ENCODE assay signal across 13 cellular contexts in the genomic region with DNA sequence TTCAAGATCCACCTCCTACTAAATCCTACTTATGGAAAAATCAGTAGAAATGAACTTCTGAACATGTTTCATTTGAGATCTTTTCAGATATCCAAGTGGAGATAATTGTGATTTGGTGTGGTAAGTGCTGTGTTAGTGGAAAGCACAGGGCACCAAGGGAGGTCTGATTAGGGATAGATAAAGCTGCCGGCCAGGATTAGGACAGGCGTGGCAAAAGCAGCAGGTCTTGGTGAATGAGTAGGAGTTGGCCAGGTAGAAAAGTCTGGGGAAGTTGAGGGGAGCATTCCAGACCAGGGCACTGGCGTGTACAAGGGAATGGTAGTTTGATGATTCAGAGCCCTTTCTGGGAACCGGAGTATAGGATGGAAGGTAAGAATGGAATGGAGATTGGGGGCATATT. TPM values are rescaled to one million over a fixed set of nuclear protein-coding genes. Genes with fewer than 3 reads are reported as not detected.
DNase-seq lines count a peak whose midpoint lies in the region; ATAC-seq and TF ChIP-seq lines count a peak whose summit lies in the region.
"Had no signal": no experiment of that assay in that cellular context is flagged by ENCODE, and none has a peak within 500 bp of the region (broad histone marks: within the 10 kb centered on the region; RNA-seq: fewer than 3 reads in every experiment).

No MANE protein-coding gene starts in this region.

- no peak overlapping the region for H4K5ac ChIP-seq in IMR-90 (ENCODE audit: low read depth, low read length)

- H3K36me3 ChIP-seq in IMR-90 (ENCODE audit: control insufficient read depth, insufficient read depth, low read length) = no peaks in the 10 kb centered on the region
- H3K36me3 ChIP-seq: thoracic aorta had no signal

- no peaks in the 10 kb centered on the region for H3K27me3 Mint-ChIP-seq in T-helper 1 cell treated with Interleukin-12 subunit alpha and Interleukin-12 subunit beta and Interleukin-4 antibody, amounts not matched to agents 30 μg/mL and 1 μg/mL, for 36 hours (ENCODE audit: low read depth)
- H3K27me3 Mint-ChIP-seq in activated T-cell treated with anti-CD3 and anti-CD28 coated beads, Interleukin-2, amount 50 U/mL, for 72 hours (ENCODE audit: low read depth) = no peaks in the 10 kb centered on the region
- H3K27me3 Mint-ChIP-seq in natural killer cell treated with Interleukin-12 subunit alpha and Interleukin-12 subunit beta and Interleukin-15 and Interleukin-18, amount 100 ng/mL, for 72 hours = peaks cover 0 to 9% of the 10 kb centered on the region in 2 donors

- H4K91ac ChIP-seq in IMR-90 (ENCODE audit: insufficient read depth, low read depth, low read length) = no peak overlapping the region

- BruUV-seq in IMR-90 (replicated peaks; lab: Mats Ljungman, UMichigan) = no TSS peak

- peaks cover 7% of the 10 kb centered on the region for H3K9me1 ChIP-seq in IMR-90 (ENCODE audit: insufficient read depth, low read length)

- H3K9me3 Mint-ChIP-seq in T-helper 1 cell treated with Interleukin-12 subunit alpha and Interleukin-12 subunit beta and Interleukin-4 antibody, amounts not matched to agents 30 μg/mL and 1 μg/mL, for 36 hours = no peaks in the 10 kb centered on the region
- peaks cover 0 to 2% of the 10 kb centered on the region in 2 donors for H3K9me3 Mint-ChIP-seq in activated T-cell treated with anti-CD3 and anti-CD28 coated beads, Interleukin-2, amount 50 U/mL, for 72 hours
- peaks cover 6% of the 10 kb centered on the region for H3K9me3 Mint-ChIP-seq in natural killer cell treated with Interleukin-12 subunit alpha and Interleukin-12 subunit beta and Interleukin-15 and Interleukin-18, amount 100 ng/mL, for 72 hours
- H3K9me3 Mint-ChIP-seq: neural crest cell had no signal

- H3K79me1 ChIP-seq in IMR-90 (ENCODE audit: low read depth in 1 of 2, low read length in 2 of 2) = peaks cover 19 to 22% of the 10 kb centered on the region in 2 experiments

- DNase-seq in T-helper 1 cell (no peak), IMR-90 (no peak), NCI-H345 treated with DMSO at 0.1 percent for 48 hours (lab: John Stamatoyannopoulos, UW; ENCODE audit: unreplicated experiment) (no peak), DMS 273 (lab: John Stamatoyannopoulos, UW; ENCODE audit: unreplicated experiment) (no peak)
- no peak for DNase-seq in activated T-cell treated with anti-CD3 and anti-CD28 coated beads, Interleukin-2, amount 50 U/mL, for 72 hours
- no peak for DNase-seq in natural killer cell treated with Interleukin-12 subunit alpha and Interleukin-12 subunit beta and Interleukin-15 and Interleukin-18, amount 100 ng/mL, for 72 hours (ENCODE audit: low spot score)
- DNase-seq: left colon, NCI-H446 treated with DMSO at 0.1 percent for 48 hours had no signal

- H3K56ac ChIP-seq in IMR-90 (ENCODE audit: extremely low read depth, insufficient read depth, low read length) = no peak overlapping the region

- TF ChIP-seq POLR2A in IMR-90 (IDR thresholded peaks at IDR 0.05; ENCODE audit: low read depth, low read length) = no peak

- no peak overlapping the region for H3K4me3 ChIP-seq in IMR-90 (ENCODE audit: insufficient read depth, low read depth, low read length)

- in situ Hi-C loops in IMR-90 (cut with MboI; ENCODE audit: low sequenced_read_pairs) = no loop called here

- 86% methylated on average over 2 of the region's 4 CpGs; no CpG with 5 or more reads in 1 of the 2 experiments for WGBS in IMR-90 (ENCODE audit: extremely low coverage in 2 of 2, insufficient read length in 1 of 2), 2 experiments

- dilution Hi-C loops in IMR-90 (cut with HindIII; ENCODE audit: low sequenced_read_pairs, unreplicated experiment) = no loop called here

- no peaks in the 10 kb centered on the region for H3K27me3 ChIP-seq in IMR-90 (ENCODE audit: control insufficient read depth, insufficient read depth, low read length)

- H3K9ac ChIP-seq in IMR-90 (ENCODE audit: low read depth, low read length) = no peak overlapping the region

- H2BK120ac ChIP-seq in IMR-90 (ENCODE audit: low read depth, low read length) = peak overlapping the region; percentile 11; the same call in 1 of the 2 replicates

- H3K14ac ChIP-seq in IMR-90 (replicated peaks; ENCODE audit: low read depth, low read length) = no peak overlapping the region

- no peak overlapping the region for H2BK5ac ChIP-seq in IMR-90 (ENCODE audit: low read depth, low read length, poor library complexity, severe bottlenecking)

- TF ChIP-seq RAD21 in IMR-90 (IDR thresholded peaks at IDR 0.05; ENCODE audit: low read length) = no peak

- H3K4me2 ChIP-seq in IMR-90 (ENCODE audit: low read depth, low read length) = no peak overlapping the region

- TF ChIP-seq CTCF in IMR-90 (conservative IDR thresholded peaks at IDR 0.05; ENCODE audit: low read depth, low read length) = no peak

- H3K4me1 ChIP-seq in IMR-90 (ENCODE audit: control insufficient read depth, insufficient read depth, low read length) = peaks cover 5% of the 10 kb centered on the region

- H2BK20ac ChIP-seq in IMR-90 (ENCODE audit: low read depth, low read length) = no peak overlapping the region

- H3K36me3 Mint-ChIP-seq in T-helper 1 cell treated with Interleukin-12 subunit alpha and Interleukin-12 subunit beta and Interleukin-4 antibody, amounts not matched to agents 30 μg/mL and 1 μg/mL, for 36 hours (ENCODE audit: low read depth) = peaks cover 18% of the 10 kb centered on the region
- peaks cover 4 to 7% of the 10 kb centered on the region in 2 donors for H3K36me3 Mint-ChIP-seq in activated T-cell treated with anti-CD3 and anti-CD28 coated beads, Interleukin-2, amount 50 U/mL, for 72 hours (ENCODE audit: insufficient read depth in 2 of 2)
- H3K36me3 Mint-ChIP-seq in natural killer cell treated with Interleukin-12 subunit alpha and Interleukin-12 subunit beta and Interleukin-15 and Interleukin-18, amount 100 ng/mL, for 72 hours = peaks cover 13% of the 10 kb centered on the region

- CTCF ChIA-PET in IMR-90 (lab: Yijun Ruan, JAX) = interaction anchor here (1.0 kb wide), 1 partner anchor 9 kb away, joined by 3 read pairs; no protein-coding TSS in a partner anchor

- peak overlapping the region; percentile 31; the same call in 1 of the 3 replicates for H2BK15ac ChIP-seq in IMR-90 (ENCODE audit: low read depth, low read length)

- H2AK5ac ChIP-seq in IMR-90 (ENCODE audit: low read depth, low read length) = peak overlapping the region; percentile 51; the same call in 1 of the 2 replicates

- no peak overlapping the region for H2AK9ac ChIP-seq in IMR-90 (replicated peaks; ENCODE audit: low read depth, low read length, poor library complexity)

- POLR2A ChIA-PET in IMR-90 (lab: Charles Lee; ENCODE audit: unreplicated experiment) = no interaction called here

- no peak overlapping the region for H4K8ac ChIP-seq in IMR-90 (ENCODE audit: low read depth in 2 of 2, low read length in 2 of 2)

- H4K20me1 ChIP-seq in IMR-90 (ENCODE audit: insufficient read depth, low read length) = no peaks in the 10 kb centered on the region

- no peak overlapping the region for H3K23ac ChIP-seq in IMR-90 (ENCODE audit: low read depth, low read length)

- H3K4ac ChIP-seq in IMR-90 (ENCODE audit: low read depth, low read length) = no peak overlapping the region

- no peak for ATAC-seq in IMR-90 (ENCODE audit: low read depth)
- ATAC-seq in activated T-cell treated with anti-CD3 and anti-CD28 coated beads, Interleukin-2, amount 50 U/mL, for 72 hours (replicated peaks in 1 of 2) = no peak
- no peak for ATAC-seq in natural killer cell treated with Interleukin-12 subunit alpha and Interleukin-12 subunit beta and Interleukin-15 and Interleukin-18, amount 100 ng/mL, for 72 hours
- no peak for ATAC-seq in GM19395 (IDR thresholded peaks at IDR 0.05; ENCODE audit: unreplicated experiment)
- ATAC-seq: left colon had no signal

- intact Hi-C loops in IMR-90 (cut with micrococcal nuclease) = loop anchor here (5.0 kb wide), 1 partner anchor 329 kb away; no protein-coding TSS in a partner anchor

- H3K4me1 Mint-ChIP-seq in T-helper 1 cell treated with Interleukin-12 subunit alpha and Interleukin-12 subunit beta and Interleukin-4 antibody, amounts not matched to agents 30 μg/mL and 1 μg/mL, for 36 hours (ENCODE audit: low read depth) = peaks cover 44% of the 10 kb centered on the region
- peaks cover 56% of the 10 kb centered on the region for H3K4me1 Mint-ChIP-seq in activated T-cell treated with anti-CD3 and anti-CD28 coated beads, Interleukin-2, amount 50 U/mL, for 72 hours (ENCODE audit: low read depth)
- H3K4me1 Mint-ChIP-seq in natural killer cell treated with Interleukin-12 subunit alpha and Interleukin-12 subunit beta and Interleukin-15 and Interleukin-18, amount 100 ng/mL, for 72 hours (ENCODE audit: low read depth in 2 of 2) = peaks cover 43 to 67% of the 10 kb centered on the region in 2 donors

- peak overlapping the region; percentile 61 for H3K27ac Mint-ChIP-seq in T-helper 1 cell treated with Interleukin-12 subunit alpha and Interleukin-12 subunit beta and Interleukin-4 antibody, amounts not matched to agents 30 μg/mL and 1 μg/mL, for 36 hours
- H3K27ac Mint-ChIP-seq in activated T-cell treated with anti-CD3 and anti-CD28 coated beads, Interleukin-2, amount 50 U/mL, for 72 hours = peak overlapping the region; percentile 23
- peak overlapping the region; percentile 70 to 74 for H3K27ac Mint-ChIP-seq in natural killer cell treated with Interleukin-12 subunit alpha and Interleukin-12 subunit beta and Interleukin-15 and Interleukin-18, amount 100 ng/mL, for 72 hours

- H3K9me3 ChIP-seq in IMR-90 (ENCODE audit: control insufficient read depth, insufficient read depth, low read length) = no peaks in the 10 kb centered on the region
- H3K9me3 ChIP-seq: HAP-1, thoracic aorta had no signal

- no peak overlapping the region for H2AFZ ChIP-seq in IMR-90 (replicated peaks; ENCODE audit: low read length, poor library complexity)

- no peak overlapping the region for H3K27ac ChIP-seq in IMR-90 (ENCODE audit: insufficient read depth, low read length)

- no peak overlapping the region for H3K18ac ChIP-seq in IMR-90 (ENCODE audit: low read depth, low read length)

- peak overlapping the region; percentile 40 for H3K4me3 Mint-ChIP-seq in T-helper 1 cell treated with Interleukin-12 subunit alpha and Interleukin-12 subunit beta and Interleukin-4 antibody, amounts not matched to agents 30 μg/mL and 1 μg/mL, for 36 hours
- H3K4me3 Mint-ChIP-seq in activated T-cell treated with anti-CD3 and anti-CD28 coated beads, Interleukin-2, amount 50 U/mL, for 72 hours = peak overlapping the region; percentile 71 to 93
- H3K4me3 Mint-ChIP-seq in natural killer cell treated with Interleukin-12 subunit alpha and Interleukin-12 subunit beta and Interleukin-15 and Interleukin-18, amount 100 ng/mL, for 72 hours = peak overlapping the region; percentile 61
- H3K4me3 Mint-ChIP-seq: neural crest cell had no signal

RNA-seq across cellular contexts. Expression of a gene that starts 47.8 kb away (rescaled TPM):
- total RNA-seq in IMR-90 (2012; rRNA removed) = 2.2 and 4.7 TPM in 2 replicates
- polyA plus RNA-seq in IMR-90 (2012; rRNA removed) = 8.0 and 8.9 TPM in 2 replicates
- polyA plus RNA-seq in IMR-90 (2012; cell fraction: cytosol; rRNA removed) = 7.5 and 10.8 TPM in 2 replicates
- 26.2 and 26.3 TPM in 2 replicates for polyA plus RNA-seq in IMR-90 (2012; cell fraction: nucleus; rRNA removed; ENCODE audit: low replicate concordance)
- total RNA-seq in activated T-cell treated with anti-CD3 and anti-CD28 coated beads, Interleukin-2, amount 50 U/mL, for 72 hours = 1 to 10 TPM; 2.5 to 4.1 TPM
- total RNA-seq in natural killer cell treated with Interleukin-12 subunit alpha and Interleukin-12 subunit beta and Interleukin-15 and Interleukin-18, amount 100 ng/mL, for 72 hours = 1 to 10 TPM; 2.4 to 4.4 TPM

RNA-seq across cellular contexts. Expression of a gene that starts 53.1 kb away (rescaled TPM):
- total RNA-seq in IMR-90 (2012; rRNA removed) = 2.8 and 3.0 TPM in 2 replicates
- 11.1 and 12.8 TPM in 2 replicates for polyA plus RNA-seq in IMR-90 (2012; rRNA removed)
- polyA plus RNA-seq in IMR-90 (2012; cell fraction: cytosol; rRNA removed) = 4.8 and 18.3 TPM in 2 replicates
- polyA plus RNA-seq in IMR-90 (2012; cell fraction: nucleus; rRNA removed; ENCODE audit: low replicate concordance) = 25.0 and 36.8 TPM in 2 replicates
- total RNA-seq in activated T-cell treated with anti-CD3 and anti-CD28 coated beads, Interleukin-2, amount 50 U/mL, for 72 hours = 1 to 10 TPM; 4.1 to 8.1 TPM
- total RNA-seq in natural killer cell treated with Interleukin-12 subunit alpha and Interleukin-12 subunit beta and Interleukin-15 and Interleukin-18, amount 100 ng/mL, for 72 hours = 10 to 100 TPM in 1 of 2 donors, 1 to 10 TPM in 1; 8.7 to 15.0 TPM
